13 cellular contexts compared by ENCODE assay signal in the genomic region with DNA sequence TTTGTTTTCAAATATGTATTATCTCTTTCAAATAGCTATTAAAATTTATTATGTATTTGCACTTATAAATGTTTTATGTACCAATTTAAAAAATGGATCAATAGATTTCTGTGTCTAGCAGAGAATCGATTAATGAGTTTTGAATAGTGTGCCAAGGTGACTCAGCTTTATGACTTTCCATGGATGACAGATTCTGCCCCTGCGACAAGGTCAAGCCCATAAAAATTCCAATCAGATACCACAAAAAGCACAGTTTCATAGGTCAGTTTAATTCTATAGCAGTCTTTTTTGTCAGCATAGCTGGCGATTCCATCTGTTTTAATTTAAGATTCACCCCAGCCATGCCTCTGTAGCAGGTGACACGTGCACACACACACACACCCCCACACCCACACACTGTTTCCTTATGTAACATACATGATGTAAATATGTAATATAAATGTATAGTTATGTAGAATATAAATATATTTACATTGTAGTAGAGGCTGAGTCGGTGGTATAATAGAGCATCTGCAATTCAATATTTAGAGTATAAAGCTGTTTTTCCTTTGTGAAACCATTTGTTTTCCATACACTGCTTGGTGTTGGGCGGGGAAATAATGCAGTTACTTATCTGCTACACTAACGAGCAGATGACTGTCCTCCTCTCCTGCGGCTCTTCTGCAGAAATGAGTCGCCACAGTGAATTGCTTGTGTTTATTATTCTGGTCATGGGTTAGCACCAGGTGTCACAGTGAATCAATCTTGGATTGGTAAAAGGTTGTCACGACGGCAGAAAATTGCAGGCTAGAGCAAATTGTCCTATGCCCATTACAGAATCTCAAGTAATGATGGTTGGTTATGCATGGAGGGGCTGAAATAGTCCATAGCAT. TPM values are rescaled to one million over a fixed set of nuclear protein-coding genes. Genes with fewer than 3 reads are reported as not detected.
DNase-seq lines count a peak whose midpoint lies in the region; ATAC-seq, FAIRE-seq and TF ChIP-seq lines count a peak whose summit lies in the region.
"Had no signal": no experiment of that assay in that cellular context is flagged by ENCODE, and none has a peak within 500 bp of the region (broad histone marks: within the 10 kb centered on the region; RNA-seq: fewer than 3 reads in every experiment).

No MANE protein-coding gene starts in this region.

- intact Hi-C loops in Panc1 (cut with micrococcal nuclease; ENCODE audit: unreplicated experiment) = no loop called here

- FAIRE-seq in A549 (lab: Jason Lieb, UNC) = no peak

- H3K4me2 ChIP-seq in A549 = peak overlapping the region; percentile 62

- ATAC-seq in A549 (no peak), Panc1 (peak; percentile 41)
- ATAC-seq: Right ventricle myocardium inferior had no signal

- H3K27me3 ChIP-seq in Panc1 (ENCODE audit: control insufficient read depth, insufficient read depth, low read length) = no peaks in the 10 kb centered on the region
- H3K27me3 ChIP-seq: ascending aorta had no signal

- CTCF ChIA-PET in A549 (lab: Yijun Ruan, JAX) (interaction anchor here (1.5 kb wide), 1 partner anchor 33 kb away, joined by 6 read pairs; no protein-coding TSS in a partner anchor), Panc1 (lab: Charles Lee) (interaction anchor here (1.0 kb wide), 1 partner anchor 164 kb away, joined by 5 read pairs; no protein-coding TSS in a partner anchor)

- no peak for TF ChIP-seq POLR2A in A549 (IDR thresholded peaks at IDR 0.05; ENCODE audit: low read length)

- no peak for DNase-seq in A549 (ENCODE audit: low read depth in 1 of 2, low spot score in 1 of 2)
- DNase-seq in HT1080 (ENCODE audit: low read depth) = peak; percentile 71
- peak; percentile 72 for DNase-seq in Panc1 (ENCODE audit: low read depth, low spot score)
- DNase-seq in fibroblast of peridontal ligament (ENCODE audit: extremely low read depth) = peak; percentile 38
- no peak for DNase-seq in SIG-M5 (lab: John Stamatoyannopoulos, UW)
- DNase-seq in central memory CD4-positive, alpha-beta T cell = no peak
- no peak for DNase-seq in activated effector memory CD4-positive, alpha-beta T cell treated with Interleukin-2 at 50 U/mL for 16 hours
- no peak for DNase-seq in epidermal melanocyte (ENCODE audit: insufficient read length, low spot score)
- DNase-seq: activated CD4-positive, alpha-beta memory T cell treated with anti-CD3 and anti-CD28 coated beads for 36 hours; H9; stimulated activated CD4-positive, alpha-beta T cell treated with anti-CD3 and anti-CD28 coated beads, Interleukin-4, amount 100 ng/mL, for 4 hours had no signal

- TF ChIP-seq EP300 in A549 (IDR thresholded peaks at IDR 0.05) = no peak

- no peak overlapping the region for H3K4me3 ChIP-seq in A549
- H3K4me3 ChIP-seq in Panc1 (ENCODE audit: low read depth in 2 of 2, low read length in 2 of 2) = peak overlapping the region in 1 of 2 experiments; percentile 24; a peak in 2 of 4 replicates
- H3K4me3 ChIP-seq: ascending aorta had no signal

- no peak for TF ChIP-seq CTCF in A549 (IDR thresholded peaks at IDR 0.05)
- TF ChIP-seq CTCF in Panc1 (IDR thresholded peaks at IDR 0.05) = no peak

- 27% methylated on average over 11 of the region's 11 CpGs for WGBS in A549 (ENCODE audit: missing lambda C conversion rate)

- POLR2A ChIA-PET in A549 (lab: Yijun Ruan, JAX) (no interaction called here), Panc1 (lab: Charles Lee) (interaction anchor here (0.5 kb wide), 1 partner anchor 31 kb away, joined by 4 read pairs; no protein-coding TSS in a partner anchor)

- in situ Hi-C loops in Panc1 (cut with HindIII; ENCODE audit: low pct_unique_long_range_greater_than_20kb, low sequenced_read_pairs) = no loop called here

- TF ChIP-seq RAD21 in A549 (conservative IDR thresholded peaks at IDR 0.05 in 1 of 2, IDR thresholded peaks at IDR 0.05 in 1 of 2) = no peak

- peaks cover 65% of the 10 kb centered on the region for H3K4me1 ChIP-seq in A549
- H3K4me1 ChIP-seq in Panc1 (ENCODE audit: control insufficient read depth, insufficient read depth, low read length) = peaks cover 93% of the 10 kb centered on the region

- no TSS peak for BruUV-seq in Panc1 (replicated peaks; lab: Mats Ljungman, UMichigan)

- H3K27ac ChIP-seq in A549 = peak overlapping the region; percentile 14 to 50; a peak in 4 of 6 replicates
- H3K27ac ChIP-seq in Panc1 (ENCODE audit: low read length) = peak overlapping the region; percentile 99
- H3K27ac ChIP-seq: ascending aorta had no signal

- H3K36me3 ChIP-seq in Panc1 (ENCODE audit: control insufficient read depth, insufficient read depth, low read length) = no peaks in the 10 kb centered on the region

- H3K9me3 ChIP-seq in A549 (no peaks in the 10 kb centered on the region), Panc1 (ENCODE audit: control insufficient read depth, insufficient read depth, low read depth, low read length) (no peaks in the 10 kb centered on the region)
- H3K9me3 ChIP-seq: ascending aorta had no signal

TF ChIP-seq in A549, 52 proteins besides CTCF, POLR2A, EP300 and RAD21:
- no peak for TF ChIP-seq ZNF302 (CRISPR knock-in tag; IDR thresholded peaks at IDR 0.05)
- no peak for TF ChIP-seq MAFK (IDR thresholded peaks at IDR 0.05; ENCODE audit: partially characterized antibody)
- TF ChIP-seq RNF2 (IDR thresholded peaks at IDR 0.05; ENCODE audit: borderline replicate concordance, low read depth) = no peak
- TF ChIP-seq KDM5A (IDR thresholded peaks at IDR 0.05) = no peak
- peak; percentile 12; the same call in 1 of the 2 replicates for TF ChIP-seq GATA3 (IDR thresholded peaks at IDR 0.05; ENCODE audit: borderline replicate concordance)
- TF ChIP-seq JUNB (IDR thresholded peaks at IDR 0.05) = peak; percentile 22
- TF ChIP-seq, protein P1, sequence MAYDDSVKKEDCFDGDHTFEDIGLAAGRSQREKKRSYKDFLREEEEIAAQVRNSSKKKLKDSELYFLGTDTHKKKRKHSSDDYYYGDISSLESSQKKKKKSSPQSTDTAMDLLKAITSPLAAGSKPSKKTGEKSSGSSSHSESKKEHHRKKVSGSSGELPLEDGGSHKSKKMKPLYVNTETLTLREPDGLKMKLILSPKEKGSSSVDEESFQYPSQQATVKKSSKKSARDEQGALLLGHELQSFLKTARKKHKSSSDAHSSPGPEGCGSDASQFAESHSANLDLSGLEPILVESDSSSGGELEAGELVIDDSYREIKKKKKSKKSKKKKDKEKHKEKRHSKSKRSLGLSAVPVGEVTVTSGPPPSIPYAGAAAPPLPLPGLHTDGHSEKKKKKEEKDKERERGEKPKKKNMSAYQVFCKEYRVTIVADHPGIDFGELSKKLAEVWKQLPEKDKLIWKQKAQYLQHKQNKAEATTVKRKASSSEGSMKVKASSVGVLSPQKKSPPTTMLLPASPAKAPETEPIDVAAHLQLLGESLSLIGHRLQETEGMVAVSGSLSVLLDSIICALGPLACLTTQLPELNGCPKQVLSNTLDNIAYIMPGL (CRISPR knock-in tag; IDR thresholded peaks at IDR 0.05; ENCODE audit: borderline replicate concordance) = no peak
- TF ChIP-seq HOXB13 (CRISPR knock-in tag; IDR thresholded peaks at IDR 0.05; ENCODE audit: low read depth) = no peak
- TF ChIP-seq MYC (IDR thresholded peaks at IDR 0.05; ENCODE audit: borderline replicate concordance, low read length) = no peak
- TF ChIP-seq FOXS1 (CRISPR knock-in tag; IDR thresholded peaks at IDR 0.05) = no peak
TF ChIP-seq in A549: peak in this region for 2.

RNA-seq across cellular contexts. Expression of a gene that starts 29.1 kb away (rescaled TPM):
- polyA plus RNA-seq in A549 (2011; rRNA removed) = 46.3 and 49.1 TPM in 2 replicates
- 11.2 and 13.8 TPM in 2 replicates for polyA plus RNA-seq in A549 (2012; cell fraction: cytosol; rRNA removed)
- 11.4 and 19.0 TPM in 2 replicates for polyA plus RNA-seq in A549 (2012; cell fraction: nucleus; rRNA removed)
- 16.9 to 20.5 TPM (median 18.5 TPM) in 3 replicates for polyA plus RNA-seq in A549 (2017; fragmentation: RNase III; extraction: RNeasy Plus Mini Kit Qiagen cat#74134 plus additional on column Dnase treatment)
- 25.2 and 33.0 TPM in 2 replicates for polyA minus RNA-seq in A549 (2011; rRNA and poly(A)+ RNA removed)
- 48.0 and 82.2 TPM in 2 replicates for total RNA-seq in HT1080 (2014; rRNA removed; shearing (Covaris generic))
- 125 and 159 TPM in 2 replicates for polyA plus RNA-seq in HT1080 (2015; cell fraction: cytosol; rRNA removed)
- 36.0 and 44.3 TPM in 2 replicates for polyA plus RNA-seq in HT1080 (2015; cell fraction: nucleus; rRNA removed)
- total RNA-seq in Panc1 (2021; ENCODE audit: unreplicated experiment) = 118 TPM
- polyA plus RNA-seq in Panc1 (2012; ENCODE audit: insufficient read length) = 112 TPM

Comparison
In these comparisons a context has a peak if more than half of its experiments do, and no peak if none do; other contexts are left out.
1. DNase-seq: peak in HT1080 (single experiment), Panc1 (single experiment) and fibroblast of peridontal ligament (single experiment); none in A549 (0 of 2), SIG-M5 (single experiment), central memory CD4-positive, alpha-beta T cell (single experiment), activated effector memory CD4-positive, alpha-beta T cell treated with Interleukin-2 at 50 U/mL for 16 hours (single experiment) and epidermal melanocyte (single experiment).